In the genomic region with DNA sequence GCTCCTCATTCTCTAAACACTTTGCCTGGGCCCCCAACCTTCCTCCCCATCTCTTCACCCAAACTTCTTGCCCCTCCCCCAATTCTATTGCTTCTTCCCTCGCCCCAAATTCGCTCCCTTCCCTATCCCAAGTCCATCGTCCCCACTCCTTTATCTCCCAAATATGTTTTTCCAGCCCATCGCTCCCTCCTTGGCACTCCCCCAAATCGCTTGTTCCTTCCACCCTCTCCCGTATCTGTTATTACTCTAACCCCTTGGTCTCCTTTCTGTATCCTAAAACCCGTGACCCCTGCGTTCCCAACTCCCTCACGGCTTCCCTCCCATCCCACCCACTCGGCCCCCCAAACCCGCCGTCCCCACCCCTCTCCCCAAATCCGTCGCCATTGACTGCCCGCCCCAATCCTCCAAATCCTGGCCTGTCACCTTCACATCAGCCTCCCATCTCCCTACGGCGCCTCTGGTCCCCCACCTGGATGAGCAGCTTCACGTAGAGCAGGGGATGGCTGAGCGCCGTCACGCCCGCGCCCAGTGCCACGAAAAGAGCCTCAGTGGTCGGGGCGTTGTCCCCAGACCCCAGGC, we compare ENCODE assay signal across 8 cellular contexts. TPM values are rescaled to one million over a fixed set of nuclear protein-coding genes. Genes with fewer than 3 reads are reported as not detected.
DNase-seq lines count a peak whose midpoint lies in the region; ATAC-seq lines count a peak whose summit lies in the region.

No MANE protein-coding gene starts in this region.

- peaks cover 8% of the 10 kb centered on the region for H3K27me3 Mint-ChIP-seq in central memory CD8-positive, alpha-beta T cell

- H4K91ac ChIP-seq in neuronal stem cell (ENCODE audit: low read depth, low read length, poor library complexity): no peak overlapping the region

- peak; percentile 15 for ATAC-seq in HG03064 (IDR thresholded peaks at IDR 0.05; ENCODE audit: low read depth, unreplicated experiment)
- ATAC-seq in central memory CD8-positive, alpha-beta T cell (replicated peaks; ENCODE audit: extremely low read depth, poor library complexity, severe bottlenecking): peak; percentile 6
- ATAC-seq in GM18873 (IDR thresholded peaks at IDR 0.05; ENCODE audit: low FRiP score, unreplicated experiment): no peak

- no peak overlapping the region for H4K8ac ChIP-seq in neuronal stem cell (ENCODE audit: low read depth, low read length)

- no CpG with 5 or more reads among the region's 26 CpGs for WGBS in neuronal stem cell (ENCODE audit: extremely low coverage in 2 of 2, insufficient read length in 2 of 2, insufficient replicate concordance in 1 of 2), 2 donors

- peaks cover 7% of the 10 kb centered on the region for H3K36me3 Mint-ChIP-seq in central memory CD8-positive, alpha-beta T cell (ENCODE audit: insufficient read depth)

- H3K4me1 ChIP-seq in neuronal stem cell (ENCODE audit: control insufficient read depth in 2 of 2, insufficient read depth in 1 of 2, low read depth in 1 of 2, low read length in 2 of 2): peaks cover 8 to 20% of the 10 kb centered on the region in 2 donors

- peaks cover 29% of the 10 kb centered on the region for H3K4me1 Mint-ChIP-seq in central memory CD8-positive, alpha-beta T cell

- peak overlapping the region; percentile 69 for H3K4me2 ChIP-seq in neuronal stem cell (ENCODE audit: insufficient read depth, low read length, poor library complexity, severe bottlenecking)

- peak overlapping the region; percentile 15 for H2AK5ac ChIP-seq in neuronal stem cell (ENCODE audit: low read depth, low read length)

- H3K18ac ChIP-seq in neuronal stem cell (ENCODE audit: low read length): peak overlapping the region; percentile 91

- no peak overlapping the region for H2BK15ac ChIP-seq in neuronal stem cell (ENCODE audit: low read length)

- H3K4ac ChIP-seq in neuronal stem cell (ENCODE audit: low read length): no peak overlapping the region

- no peaks in the 10 kb centered on the region for H3K9me3 ChIP-seq in neuronal stem cell (replicated peaks in 1 of 2; ENCODE audit: control insufficient read depth in 2 of 2, insufficient read depth in 1 of 2, low read depth in 1 of 2, low read length in 2 of 2)

- DNase-seq in ELR (ENCODE audit: low read depth) (peak; percentile 19), neuronal stem cell (ENCODE audit: low spot score) (no peak), KG1 (lab: John Stamatoyannopoulos, UW) (no peak), NCI-H446 treated with DMSO at 0.1 percent for 48 hours (lab: John Stamatoyannopoulos, UW) (no peak), H4 (ENCODE audit: low spot score) (no peak)
- no peak for DNase-seq in central memory CD8-positive, alpha-beta T cell (ENCODE audit: low spot score in 2 of 2)

- no peaks in the 10 kb centered on the region for H3K27me3 ChIP-seq in neuronal stem cell (ENCODE audit: control insufficient read depth in 3 of 3, insufficient read depth in 3 of 3, low read depth in 1 of 3, low read length in 3 of 3)

- peak overlapping the region; percentile 90 for H3K23ac ChIP-seq in neuronal stem cell (ENCODE audit: low read depth, low read length, poor library complexity)

- H3K14ac ChIP-seq in neuronal stem cell (ENCODE audit: low read length): peak overlapping the region; percentile 59

- H3K36me3 ChIP-seq in neuronal stem cell (replicated peaks in 1 of 2; ENCODE audit: control insufficient read depth in 2 of 2, insufficient read depth in 2 of 2, low read length in 2 of 2): peaks cover 0 to 32% of the 10 kb centered on the region in 2 donors

- no peaks in the 10 kb centered on the region for H3K9me3 Mint-ChIP-seq in central memory CD8-positive, alpha-beta T cell

- H3K9ac ChIP-seq in neuronal stem cell (ENCODE audit: low read depth, low read length, poor library complexity): peak overlapping the region; percentile 99

- H2BK120ac ChIP-seq in neuronal stem cell (ENCODE audit: low read depth, low read length): no peak overlapping the region

- H3K27ac ChIP-seq in neuronal stem cell (replicated peaks; ENCODE audit: low read length): no peak overlapping the region

- no peak overlapping the region for H2BK12ac ChIP-seq in neuronal stem cell (ENCODE audit: low read length)

- H3K27ac Mint-ChIP-seq in central memory CD8-positive, alpha-beta T cell (ENCODE audit: low read depth): no peak overlapping the region

- H2AFZ ChIP-seq in neuronal stem cell (ENCODE audit: low read length): peak overlapping the region; percentile 98

- H3K79me1 ChIP-seq in neuronal stem cell (ENCODE audit: low read depth, low read length): peaks cover 9% of the 10 kb centered on the region

- H3K4me3 Mint-ChIP-seq in central memory CD8-positive, alpha-beta T cell: no peak overlapping the region

- H2BK5ac ChIP-seq in neuronal stem cell (ENCODE audit: low read length): peak overlapping the region; percentile 93

- H3K4me3 ChIP-seq in neuronal stem cell (ENCODE audit: low read length in 2 of 2): peak overlapping the region; percentile 98

RNA-seq across cellular contexts. Expression of gene MTCH1, which starts 0.5 kb away (rescaled TPM):
- polyA plus RNA-seq in neuronal stem cell (2013, experiment 1 of 2): 125 TPM
- polyA plus RNA-seq in neuronal stem cell (2013, experiment 2 of 2): 118 TPM
- 165 and 174 TPM in 2 replicates for total RNA-seq in H4 (2014; rRNA removed; shearing (Covaris generic))

RNA-seq across cellular contexts. Expression of gene FGD2, which starts 20.0 kb away (rescaled TPM):
- polyA plus RNA-seq in neuronal stem cell (2013, experiment 1 of 2): 0.04 TPM
- polyA plus RNA-seq in neuronal stem cell (2013, experiment 2 of 2): 0.03 TPM
- total RNA-seq in H4 (2014; rRNA removed; shearing (Covaris generic)): not detected in 2 replicates

RNA-seq across cellular contexts. Expression of gene PI16, which starts 30.9 kb away (rescaled TPM):
- polyA plus RNA-seq in neuronal stem cell (2013, experiment 1 of 2): 0.10 TPM
- 0.12 TPM for polyA plus RNA-seq in neuronal stem cell (2013, experiment 2 of 2)
- total RNA-seq in H4 (2014; rRNA removed; shearing (Covaris generic)): not detected in 2 replicates
